Comparison of ENCODE assay signal across 1 cellular context in the genomic region with DNA sequence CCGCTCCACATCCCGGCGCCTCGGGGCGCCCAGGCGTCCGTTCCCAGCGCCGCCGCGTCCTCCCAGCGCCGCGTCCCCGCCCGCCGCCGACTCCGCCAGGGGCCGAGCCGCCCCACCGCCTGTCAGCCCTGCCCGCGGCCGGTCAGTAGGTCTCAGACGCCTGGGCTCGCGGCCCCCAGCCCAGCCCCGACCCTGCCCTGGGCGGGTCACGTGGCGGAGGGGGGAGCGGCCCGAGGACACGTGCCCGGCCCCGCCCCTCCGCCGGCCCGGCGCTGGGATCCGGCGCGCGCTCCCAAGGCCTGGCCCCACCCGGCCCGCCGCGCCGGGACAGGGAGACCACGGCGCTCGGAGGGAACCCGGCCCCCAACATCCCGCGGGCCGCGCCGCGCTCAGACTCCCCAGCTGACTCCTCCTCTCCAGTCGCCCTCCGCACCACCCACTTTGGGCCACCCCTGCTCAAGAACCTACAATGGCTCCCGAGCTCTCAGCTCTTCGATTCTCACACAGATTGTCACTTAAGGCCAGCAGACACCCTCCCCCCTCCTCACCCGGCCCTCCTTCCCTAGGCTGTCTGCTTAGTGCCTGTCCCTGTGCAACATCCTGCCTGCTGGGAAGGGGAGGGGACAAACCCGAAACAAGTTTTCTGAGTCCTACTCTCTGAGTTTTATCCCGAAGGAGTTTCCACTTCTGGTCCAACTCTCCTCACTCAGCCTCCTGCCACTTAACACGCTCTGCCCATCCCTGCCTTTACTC.
TF ChIP-seq lines count a peak whose summit lies in the region.

A gene with protein sequence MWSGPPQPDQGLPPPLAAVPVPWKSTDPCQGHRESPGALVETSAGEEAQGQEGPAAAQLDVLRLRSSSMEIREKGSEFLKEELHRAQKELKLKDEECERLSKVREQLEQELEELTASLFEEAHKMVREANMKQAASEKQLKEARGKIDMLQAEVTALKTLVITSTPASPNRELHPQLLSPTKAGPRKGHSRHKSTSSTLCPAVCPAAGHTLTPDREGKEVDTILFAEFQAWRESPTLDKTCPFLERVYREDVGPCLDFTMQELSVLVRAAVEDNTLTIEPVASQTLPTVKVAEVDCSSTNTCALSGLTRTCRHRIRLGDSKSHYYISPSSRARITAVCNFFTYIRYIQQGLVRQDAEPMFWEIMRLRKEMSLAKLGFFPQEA (minus strand): TSS at position 210 of the 753 bp plus-strand sequence. CDS start 199 bp downstream, at position 11.

TF ChIP-seq in K562, 482 proteins besides CTCF, POLR2A, EP300 and RAD21 (continued from another document and continues in another):
- TF ChIP-seq, protein P1, sequence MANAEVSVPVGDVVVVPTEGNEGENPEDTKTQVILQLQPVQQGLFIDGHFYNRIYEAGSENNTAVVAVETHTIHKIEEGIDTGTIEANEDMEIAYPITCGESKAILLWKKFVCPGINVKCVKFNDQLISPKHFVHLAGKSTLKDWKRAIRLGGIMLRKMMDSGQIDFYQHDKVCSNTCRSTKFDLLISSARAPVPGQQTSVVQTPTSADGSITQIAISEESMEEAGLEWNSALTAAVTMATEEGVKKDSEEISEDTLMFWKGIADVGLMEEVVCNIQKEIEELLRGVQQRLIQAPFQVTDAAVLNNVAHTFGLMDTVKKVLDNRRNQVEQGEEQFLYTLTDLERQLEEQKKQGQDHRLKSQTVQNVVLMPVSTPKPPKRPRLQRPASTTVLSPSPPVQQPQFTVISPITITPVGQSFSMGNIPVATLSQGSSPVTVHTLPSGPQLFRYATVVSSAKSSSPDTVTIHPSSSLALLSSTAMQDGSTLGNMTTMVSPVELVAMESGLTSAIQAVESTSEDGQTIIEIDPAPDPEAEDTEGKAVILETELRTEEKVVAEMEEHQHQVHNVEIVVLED (CRISPR knock-in tag; IDR thresholded peaks at IDR 0.05) = 0 out of 2 replicates have a peak, but pooled peaks have one; percentile 4
- no peak; the same call in 1 of the 2 replicates for TF ChIP-seq DMBX1 (CRISPR knock-in tag; IDR thresholded peaks at IDR 0.05; ENCODE audit: borderline replicate concordance)
- TF ChIP-seq, protein P2, sequence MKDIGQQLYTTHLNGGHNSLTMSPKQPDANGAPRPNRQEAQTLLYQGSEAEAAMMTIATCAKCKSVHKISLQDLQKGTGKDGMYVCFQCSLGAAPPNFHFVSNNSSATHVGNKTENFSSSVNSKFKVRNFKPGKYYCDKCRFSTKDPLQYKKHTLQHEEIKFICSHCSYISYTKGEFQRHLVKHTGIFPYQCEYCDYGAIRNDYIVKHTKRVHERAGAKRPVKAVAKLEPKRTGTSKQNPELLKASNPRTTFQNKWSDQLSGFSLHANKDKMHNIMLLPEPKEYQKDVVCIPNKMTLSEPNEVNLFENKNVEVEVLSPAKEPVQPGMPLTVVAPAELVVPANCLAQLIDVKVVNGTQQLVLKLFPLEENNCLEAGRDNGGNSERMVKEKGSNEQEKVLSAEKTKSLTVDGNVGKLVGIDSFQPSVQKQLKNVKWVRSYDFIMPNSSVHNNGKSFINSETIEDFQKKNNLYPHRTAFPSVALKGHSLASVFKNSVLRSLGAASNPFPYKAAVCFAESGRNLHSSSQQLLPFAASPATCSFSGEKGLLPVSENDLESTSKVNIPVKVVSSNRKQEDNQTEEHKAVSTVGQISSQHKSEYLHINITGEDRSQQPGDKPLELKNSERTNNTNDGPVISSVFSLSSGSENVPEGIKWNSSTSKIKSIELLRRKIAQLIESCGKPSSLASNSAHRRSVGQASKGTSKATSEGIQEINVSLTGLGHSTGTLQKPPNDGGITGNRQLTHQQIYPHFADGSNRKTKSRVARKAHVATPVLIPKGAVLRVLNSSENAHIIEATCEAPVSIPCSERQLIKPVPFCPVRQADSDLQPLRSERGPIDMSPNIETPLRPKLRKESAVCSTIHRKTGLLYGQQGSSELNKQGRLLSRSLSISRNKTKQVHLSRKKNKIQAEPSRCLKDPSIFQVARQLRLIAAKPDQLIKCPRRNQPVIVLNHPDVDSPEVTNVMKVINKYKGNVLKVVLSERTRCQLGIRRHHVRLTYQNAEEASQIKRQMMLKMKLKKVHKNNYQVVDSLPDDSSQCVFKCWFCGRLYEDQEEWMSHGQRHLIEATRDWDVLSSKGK (CRISPR knock-in tag; IDR thresholded peaks at IDR 0.05) = no peak
- TF ChIP-seq NKRF (IDR thresholded peaks at IDR 0.05; ENCODE audit: borderline replicate concordance) = peak; percentile 64; the same call in 1 of the 2 replicates
- no peak for TF ChIP-seq ZC3H8 (IDR thresholded peaks at IDR 0.05)
- TF ChIP-seq GABPB2 (CRISPR knock-in tag; conservative IDR thresholded peaks at IDR 0.05) = no peak
- no peak for TF ChIP-seq CEBPB (tag; IDR thresholded peaks at IDR 0.05)
- TF ChIP-seq NFE2L1 (tag; IDR thresholded peaks at IDR 0.05; ENCODE audit: borderline replicate concordance, low read depth) = no peak
- TF ChIP-seq ZNF592 (IDR thresholded peaks at IDR 0.05) = peak; percentile 67
- peak; percentile 91 for TF ChIP-seq SAP30 (IDR thresholded peaks at IDR 0.05; ENCODE audit: borderline replicate concordance, insufficient read depth, low read depth, low read length, poor library complexity, severe bottlenecking)
- TF ChIP-seq ZNF224 (CRISPR knock-in tag; IDR thresholded peaks at IDR 0.05) = no peak
- no peak for TF ChIP-seq MCM3 (IDR thresholded peaks at IDR 0.05)
- TF ChIP-seq BCOR (IDR thresholded peaks at IDR 0.05) = peak; percentile 99
- TF ChIP-seq, protein P3, sequence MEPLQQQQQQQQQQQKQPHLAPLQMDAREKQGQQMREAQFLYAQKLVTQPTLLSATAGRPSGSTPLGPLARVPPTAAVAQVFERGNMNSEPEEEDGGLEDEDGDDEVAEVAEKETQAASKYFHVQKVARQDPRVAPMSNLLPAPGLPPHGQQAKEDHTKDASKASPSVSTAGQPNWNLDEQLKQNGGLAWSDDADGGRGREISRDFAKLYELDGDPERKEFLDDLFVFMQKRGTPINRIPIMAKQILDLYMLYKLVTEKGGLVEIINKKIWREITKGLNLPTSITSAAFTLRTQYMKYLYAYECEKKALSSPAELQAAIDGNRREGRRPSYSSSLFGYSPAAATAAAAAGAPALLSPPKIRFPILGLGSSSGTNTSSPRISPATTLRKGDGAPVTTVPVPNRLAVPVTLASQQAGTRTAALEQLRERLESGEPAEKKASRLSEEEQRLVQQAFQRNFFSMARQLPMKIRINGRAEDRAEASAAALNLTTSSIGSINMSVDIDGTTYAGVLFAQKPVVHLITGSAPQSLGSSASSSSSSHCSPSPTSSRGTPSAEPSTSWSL (CRISPR knock-in tag; IDR thresholded peaks at IDR 0.05; ENCODE audit: borderline replicate concordance) = no peak
- no peak for TF ChIP-seq DEAF1 (CRISPR knock-in tag; IDR thresholded peaks at IDR 0.05)
- TF ChIP-seq, protein P4, sequence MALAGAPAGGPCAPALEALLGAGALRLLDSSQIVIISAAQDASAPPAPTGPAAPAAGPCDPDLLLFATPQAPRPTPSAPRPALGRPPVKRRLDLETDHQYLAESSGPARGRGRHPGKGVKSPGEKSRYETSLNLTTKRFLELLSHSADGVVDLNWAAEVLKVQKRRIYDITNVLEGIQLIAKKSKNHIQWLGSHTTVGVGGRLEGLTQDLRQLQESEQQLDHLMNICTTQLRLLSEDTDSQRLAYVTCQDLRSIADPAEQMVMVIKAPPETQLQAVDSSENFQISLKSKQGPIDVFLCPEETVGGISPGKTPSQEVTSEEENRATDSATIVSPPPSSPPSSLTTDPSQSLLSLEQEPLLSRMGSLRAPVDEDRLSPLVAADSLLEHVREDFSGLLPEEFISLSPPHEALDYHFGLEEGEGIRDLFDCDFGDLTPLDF (CRISPR knock-in tag; IDR thresholded peaks at IDR 0.05) = no peak
- TF ChIP-seq RBM34 (IDR thresholded peaks at IDR 0.05; ENCODE audit: borderline replicate concordance, insufficient read depth, low read length) = no peak
- no peak for TF ChIP-seq SRSF9 (IDR thresholded peaks at IDR 0.05; ENCODE audit: borderline replicate concordance, low read depth, low read length)
- no peak for TF ChIP-seq ATF4 (CRISPR knock-in tag; IDR thresholded peaks at IDR 0.05)
- TF ChIP-seq ZNF143 (CRISPR knock-in tag; IDR thresholded peaks at IDR 0.05) = no peak
- no peak for TF ChIP-seq ATF1 (CRISPR knock-in tag; IDR thresholded peaks at IDR 0.05)
- no peak for TF ChIP-seq ATF1 (tag; IDR thresholded peaks at IDR 0.05)
- TF ChIP-seq, protein P5, sequence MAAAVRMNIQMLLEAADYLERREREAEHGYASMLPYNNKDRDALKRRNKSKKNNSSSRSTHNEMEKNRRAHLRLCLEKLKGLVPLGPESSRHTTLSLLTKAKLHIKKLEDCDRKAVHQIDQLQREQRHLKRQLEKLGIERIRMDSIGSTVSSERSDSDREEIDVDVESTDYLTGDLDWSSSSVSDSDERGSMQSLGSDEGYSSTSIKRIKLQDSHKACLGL (CRISPR knock-in tag; IDR thresholded peaks at IDR 0.05; ENCODE audit: borderline replicate concordance, poor library complexity, severe bottlenecking) = peak; percentile 89
- TF ChIP-seq POLR3G (IDR thresholded peaks at IDR 0.05; ENCODE audit: extremely low read depth, insufficient read length, insufficient replicate concordance) = no peak
- TF ChIP-seq MIER1 (IDR thresholded peaks at IDR 0.05; ENCODE audit: low read depth) = no peak
